Comparison of ENCODE assay signal across 12 cellular contexts in the genomic region with DNA sequence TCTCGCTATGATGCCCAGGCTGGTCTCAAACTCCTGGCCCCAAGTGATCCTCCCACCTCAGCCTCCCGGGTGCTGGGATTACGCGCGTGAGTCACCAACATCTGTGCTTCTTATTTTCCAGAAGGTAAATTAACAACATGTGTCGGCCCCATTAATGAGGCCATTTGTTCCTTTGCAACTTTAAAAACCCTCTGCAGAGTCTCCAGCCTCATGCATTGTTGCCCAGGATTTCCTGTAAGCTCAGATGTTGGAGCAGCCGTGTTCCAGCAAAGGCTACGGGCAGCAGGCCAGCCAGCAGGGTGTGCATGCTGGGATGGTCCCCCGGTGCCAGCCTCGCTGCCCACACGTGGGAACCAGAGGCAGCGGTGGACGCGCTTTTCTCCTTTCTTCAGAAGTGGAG. TPM values are rescaled to one million over a fixed set of nuclear protein-coding genes. Genes with fewer than 3 reads are reported as not detected.
DNase-seq lines count a peak whose midpoint lies in the region; ATAC-seq and TF ChIP-seq lines count a peak whose summit lies in the region.
"Had no signal": no experiment of that assay in that cellular context is flagged by ENCODE, and none has a peak within 500 bp of the region (broad histone marks: within the 10 kb centered on the region; RNA-seq: fewer than 3 reads in every experiment).

No MANE protein-coding gene starts in this region.

- no peak for TF ChIP-seq POLR2A in gastrocnemius medialis (IDR thresholded peaks at IDR 0.05)

- TF ChIP-seq CTCF in fibroblast of the aortic adventitia (IDR thresholded peaks at IDR 0.05; ENCODE audit: insufficient read depth, low read length) (no peak), gastrocnemius medialis (IDR thresholded peaks at IDR 0.05 in 4 of 5, conservative IDR thresholded peaks at IDR 0.05 in 1 of 5) (no peak)

- no peaks in the 10 kb centered on the region for H3K9me3 ChIP-seq in gastrocnemius medialis

- intact Hi-C loops in gastrocnemius medialis (cut with DNase I; ENCODE audit: low total_unique reads) = no loop called here

- H3K27ac ChIP-seq in gastrocnemius medialis = peak overlapping the region; percentile 38 to 75 (median 54)

- in situ Hi-C loops in gastrocnemius medialis (cut with MboI; ENCODE audit: low sequenced_read_pairs in 4 of 4) = no loop called here

- H3K27me3 ChIP-seq in gastrocnemius medialis = no peaks in the 10 kb centered on the region

- peaks cover 17 to 22% of the 10 kb centered on the region in 2 donors for H3K4me1 ChIP-seq in gastrocnemius medialis

- peaks cover 0 to 23% of the 10 kb centered on the region in 2 donors for H3K36me3 ChIP-seq in gastrocnemius medialis

- no peak overlapping the region for H3K4me3 ChIP-seq in fibroblast of the aortic adventitia (ENCODE audit: low read depth, low read length)
- no peak overlapping the region for H3K4me3 ChIP-seq in gastrocnemius medialis

- DNase-seq in EH (ENCODE audit: low read depth) (peak; percentile 90), fibroblast of the aortic adventitia (ENCODE audit: low read depth) (peak; percentile 89), gastrocnemius medialis (peak; percentile 51 to 69), cortex of kidney (lab: John Stamatoyannopoulos, UW) (no peak)
- no peak for DNase-seq in stimulated activated naive CD8-positive, alpha-beta T cell treated with anti-CD3 and anti-CD28 coated beads, Interleukin-15, Interleukin-2, amounts not matched to agents 100 U/mL and 50 U/mL, for 24 hours
- DNase-seq: effector CD8-positive, alpha-beta T cell had no signal

- ATAC-seq in gastrocnemius medialis (peak; percentile 51 to 60), GM18858 (IDR thresholded peaks at IDR 0.05; ENCODE audit: unreplicated experiment) (no peak), HG02884 (IDR thresholded peaks at IDR 0.05; ENCODE audit: unreplicated experiment) (no peak)
- ATAC-seq in stimulated activated naive CD8-positive, alpha-beta T cell treated with anti-CD3 and anti-CD28 coated beads, Interleukin-15, Interleukin-2, amounts not matched to agents 100 U/mL and 50 U/mL, for 24 hours = no peak
- ATAC-seq: activated T-helper 17 cell treated with anti-CD3 and anti-CD28 coated beads, Interleukin-2, amount 50 U/mL, for 72 hours had no signal

TF ChIP-seq in PFSK-1, 5 proteins besides CTCF, POLR2A, EP300 and RAD21:
- peak; percentile 83; the same call in 1 of the 2 replicates for TF ChIP-seq SIN3A (IDR thresholded peaks at IDR 0.05; ENCODE audit: borderline replicate concordance, insufficient read depth, low read length)
- TF ChIP-seq, protein P1, sequence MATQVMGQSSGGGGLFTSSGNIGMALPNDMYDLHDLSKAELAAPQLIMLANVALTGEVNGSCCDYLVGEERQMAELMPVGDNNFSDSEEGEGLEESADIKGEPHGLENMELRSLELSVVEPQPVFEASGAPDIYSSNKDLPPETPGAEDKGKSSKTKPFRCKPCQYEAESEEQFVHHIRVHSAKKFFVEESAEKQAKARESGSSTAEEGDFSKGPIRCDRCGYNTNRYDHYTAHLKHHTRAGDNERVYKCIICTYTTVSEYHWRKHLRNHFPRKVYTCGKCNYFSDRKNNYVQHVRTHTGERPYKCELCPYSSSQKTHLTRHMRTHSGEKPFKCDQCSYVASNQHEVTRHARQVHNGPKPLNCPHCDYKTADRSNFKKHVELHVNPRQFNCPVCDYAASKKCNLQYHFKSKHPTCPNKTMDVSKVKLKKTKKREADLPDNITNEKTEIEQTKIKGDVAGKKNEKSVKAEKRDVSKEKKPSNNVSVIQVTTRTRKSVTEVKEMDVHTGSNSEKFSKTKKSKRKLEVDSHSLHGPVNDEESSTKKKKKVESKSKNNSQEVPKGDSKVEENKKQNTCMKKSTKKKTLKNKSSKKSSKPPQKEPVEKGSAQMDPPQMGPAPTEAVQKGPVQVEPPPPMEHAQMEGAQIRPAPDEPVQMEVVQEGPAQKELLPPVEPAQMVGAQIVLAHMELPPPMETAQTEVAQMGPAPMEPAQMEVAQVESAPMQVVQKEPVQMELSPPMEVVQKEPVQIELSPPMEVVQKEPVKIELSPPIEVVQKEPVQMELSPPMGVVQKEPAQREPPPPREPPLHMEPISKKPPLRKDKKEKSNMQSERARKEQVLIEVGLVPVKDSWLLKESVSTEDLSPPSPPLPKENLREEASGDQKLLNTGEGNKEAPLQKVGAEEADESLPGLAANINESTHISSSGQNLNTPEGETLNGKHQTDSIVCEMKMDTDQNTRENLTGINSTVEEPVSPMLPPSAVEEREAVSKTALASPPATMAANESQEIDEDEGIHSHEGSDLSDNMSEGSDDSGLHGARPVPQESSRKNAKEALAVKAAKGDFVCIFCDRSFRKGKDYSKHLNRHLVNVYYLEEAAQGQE (IDR thresholded peaks at IDR 0.05; ENCODE audit: insufficient read depth in 1 of 2, low read depth in 2 of 2, low read length in 2 of 2) = peak; percentile 31 to 68; a peak in 1 of 4 replicates
- TF ChIP-seq POLR2AphosphoS5 (IDR thresholded peaks at IDR 0.05; ENCODE audit: low read depth, low read length) = no peak
- peak; percentile 68 for TF ChIP-seq FOXP2 (optimal IDR thresholded peaks at IDR 0.05; ENCODE audit: borderline replicate concordance, extremely low read depth, extremely low read length, insufficient read depth)
- no peak for TF ChIP-seq TAF1 (IDR thresholded peaks at IDR 0.05; ENCODE audit: borderline replicate concordance, insufficient read depth, low read length)

RNA-seq across cellular contexts. Expression of a gene that starts 19.1 kb away (rescaled TPM):
- polyA plus RNA-seq in PFSK-1 (2012; ENCODE audit: insufficient read length, low read depth) = 26.5 TPM
- total RNA-seq in fibroblast of the aortic adventitia (ENCODE audit: low replicate concordance) (9.4 and 30.0 TPM in 2 replicates), gastrocnemius medialis (10 to 100 TPM; 15.5 to 35.1 (median 22.5) TPM)

RNA-seq across cellular contexts. Expression of a gene that starts 19.4 kb away (rescaled TPM):
- 57.5 TPM for polyA plus RNA-seq in PFSK-1 (2012; ENCODE audit: insufficient read length, low read depth)
- total RNA-seq in fibroblast of the aortic adventitia (ENCODE audit: low replicate concordance) (18.7 and 80.2 TPM in 2 replicates), gastrocnemius medialis (10 to 100 TPM; 25.8 to 72.1 (median 27.7) TPM)

RNA-seq across cellular contexts. Expression of a gene that starts 27.5 kb away (rescaled TPM):
- not detected for polyA plus RNA-seq in PFSK-1 (2012; ENCODE audit: insufficient read length, low read depth)
- total RNA-seq in fibroblast of the aortic adventitia (ENCODE audit: low replicate concordance) (not detected in 2 replicates), gastrocnemius medialis (not detected)
- total RNA-seq: liver had no signal
- polyA plus RNA-seq: IgD-negative memory B cell, liver had no signal

RNA-seq across cellular contexts. Expression of a gene that starts 40.0 kb away (rescaled TPM):
- polyA plus RNA-seq in PFSK-1 (2012; ENCODE audit: insufficient read length, low read depth) = not detected
- total RNA-seq in fibroblast of the aortic adventitia (ENCODE audit: low replicate concordance) = not detected in 2 replicates
- under 1 TPM in 1 of 4 donors, not detected in 3; 0.40 TPM for total RNA-seq in gastrocnemius medialis
- polyA plus RNA-seq: liver had no signal

RNA-seq across cellular contexts. Expression of a gene that starts 51.5 kb away (rescaled TPM):
- polyA plus RNA-seq in PFSK-1 (2012; ENCODE audit: insufficient read length, low read depth) = 94.7 TPM
- total RNA-seq in fibroblast of the aortic adventitia (ENCODE audit: low replicate concordance) = 46.4 and 119 TPM in 2 replicates
- total RNA-seq in gastrocnemius medialis = 10 to 100 TPM; 17.3 to 29.8 (median 19.3) TPM

Comparison
In these comparisons a context has a peak if more than half of its experiments do, and no peak if none do; other contexts are left out.
1. DNase-seq: peak in EH (single experiment), fibroblast of the aortic adventitia (single experiment) and gastrocnemius medialis (2 of 2); none in cortex of kidney (single experiment) and stimulated activated naive CD8-positive, alpha-beta T cell treated with anti-CD3 and anti-CD28 coated beads, Interleukin-15, Interleukin-2, amounts not matched to agents 100 U/mL and 50 U/mL, for 24 hours (single experiment).
2. ATAC-seq: peak in gastrocnemius medialis (2 of 2); none in GM18858 (single experiment), HG02884 (single experiment) and stimulated activated naive CD8-positive, alpha-beta T cell treated with anti-CD3 and anti-CD28 coated beads, Interleukin-15, Interleukin-2, amounts not matched to agents 100 U/mL and 50 U/mL, for 24 hours (single experiment).